In genomic region chr20:35339007-35339406, GRCh38 we compare ENCODE assay signal across 11 cellular contexts. TPM values are rescaled to one million over a fixed set of nuclear protein-coding genes. Genes with fewer than 3 reads are reported as not detected.
A peak's percentile ranks its signal among the peaks of the same experiment; 100 is the strongest.
DNase-seq lines count a peak whose midpoint lies in the region; ATAC-seq and TF ChIP-seq lines count a peak whose summit lies in the region.
"Had no signal": no experiment of that assay in that cellular context is flagged by ENCODE, and none has a peak within 500 bp of the region (broad histone marks: within the 10 kb centered on the region; RNA-seq: fewer than 3 reads in every experiment).

No MANE protein-coding gene starts in this region.

- H3K4me1 ChIP-seq in GM23248 (ENCODE audit: insufficient read depth) (peaks cover 53% of the 10 kb centered on the region), SK-N-SH (ENCODE audit: control insufficient read depth in 1 of 2, insufficient read depth in 2 of 2, low read depth in 1 of 2, low read length in 1 of 2) (peaks cover 0 to 10% of the 10 kb centered on the region in 2 experiments; a peak in 3 of 4 replicates), skeletal muscle satellite cell (ENCODE audit: control insufficient read depth, insufficient read depth, low read length) (peaks cover 37% of the 10 kb centered on the region)

- no peak for TF ChIP-seq RAD21 in SK-N-SH (IDR thresholded peaks at IDR 0.05; ENCODE audit: low read length)

- H3K79me2 ChIP-seq in GM23248 (ENCODE audit: insufficient read depth) (no peaks in the 10 kb centered on the region), SK-N-SH (ENCODE audit: insufficient read depth) (no peaks in the 10 kb centered on the region)

- H3K9me2 ChIP-seq in GM23248 (ENCODE audit: insufficient read depth), result no peaks in the 10 kb centered on the region
- H3K9me2 ChIP-seq in SK-N-SH, result no peaks in the 10 kb centered on the region

- DNase-seq in GM23248, result peak; percentile 91
- no peak for DNase-seq in SK-N-SH
- peak; percentile 98 for DNase-seq in fibroblast of peridontal ligament (ENCODE audit: extremely low read depth)
- DNase-seq in NCI-H2171 treated with DMSO at 0.1 percent for 48 hours (lab: John Stamatoyannopoulos, UW), result no peak
- no peak for DNase-seq in cortex of kidney (lab: John Stamatoyannopoulos, UW)
- DNase-seq in pons (ENCODE audit: low spot score), result no peak
- DNase-seq: activated T-cell treated with anti-CD3 and anti-CD28 coated beads for 4 hours, caudate nucleus had no signal

- H3K4me3 ChIP-seq in GM23248 (peak overlapping the region; percentile 18; the same call in 1 of the 2 replicates), SK-N-SH (ENCODE audit: low read depth in 2 of 2, low read length in 1 of 2) (no peak overlapping the region), skeletal muscle satellite cell (ENCODE audit: low read length) (peak overlapping the region; percentile 11)
- H3K4me3 ChIP-seq: skin epidermis had no signal

- H3K9me3 ChIP-seq in GM23248 (ENCODE audit: low read depth), result no peaks in the 10 kb centered on the region
- no peaks in the 10 kb centered on the region for H3K9me3 ChIP-seq in SK-N-SH
- H3K9me3 ChIP-seq in skeletal muscle satellite cell (replicated peaks; ENCODE audit: low read length), result no peaks in the 10 kb centered on the region

- no peaks in the 10 kb centered on the region for H3K27me3 ChIP-seq in GM23248 (replicated peaks; ENCODE audit: insufficient read depth)
- H3K27me3 ChIP-seq in SK-N-SH (ENCODE audit: insufficient read depth), result no peaks in the 10 kb centered on the region
- no peaks in the 10 kb centered on the region for H3K27me3 ChIP-seq in skeletal muscle satellite cell (ENCODE audit: control insufficient read depth, insufficient read depth, low read length)

- peak in 1 of 2 experiments; percentile 40; a peak in 1 of 4 replicates for TF ChIP-seq EP300 in SK-N-SH (IDR thresholded peaks at IDR 0.05; ENCODE audit: borderline replicate concordance in 1 of 2, low read depth in 1 of 2, low read length in 1 of 2)

- in situ Hi-C loops in GM23248 (cut with MboI), result no loop called here

- no peak for ATAC-seq in GM21390 (IDR thresholded peaks at IDR 0.05; ENCODE audit: unreplicated experiment)

- peak overlapping the region; percentile 66 for H3K4me2 ChIP-seq in GM23248 (ENCODE audit: unreplicated experiment)
- no peak overlapping the region; the same call in 1 of the 2 replicates for H3K4me2 ChIP-seq in SK-N-SH
- H3K4me2 ChIP-seq in skeletal muscle satellite cell (ENCODE audit: low read length), result peak overlapping the region; percentile 22

- H4K20me1 ChIP-seq in GM23248 (ENCODE audit: insufficient read depth) (no peaks in the 10 kb centered on the region), SK-N-SH (ENCODE audit: insufficient read depth) (no peaks in the 10 kb centered on the region)

- TF ChIP-seq CTCF in SK-N-SH (IDR thresholded peaks at IDR 0.05), result no peak

- H3F3A ChIP-seq in GM23248 (ENCODE audit: insufficient read depth), result peaks cover 45% of the 10 kb centered on the region
- H3F3A ChIP-seq in SK-N-SH (replicated peaks; ENCODE audit: insufficient read depth), result peaks cover 6% of the 10 kb centered on the region

- CTCF ChIA-PET in SK-N-SH (lab: Yijun Ruan, JAX), result no interaction called here

- H3K9ac ChIP-seq in GM23248 (no peak overlapping the region), SK-N-SH (no peak overlapping the region), skeletal muscle satellite cell (ENCODE audit: low read depth, low read length) (no peak overlapping the region)

- POLR2A ChIA-PET in SK-N-SH (lab: Yijun Ruan, JAX), result no interaction called here

- peak overlapping the region; percentile 63 for H3K27ac ChIP-seq in GM23248
- peak overlapping the region; percentile 57 to 72; a peak in 3 of 4 replicates for H3K27ac ChIP-seq in SK-N-SH (ENCODE audit: low read depth in 2 of 2, low read length in 1 of 2)

- WGBS in GM23248 (ENCODE audit: low coverage in 1 of 2, low lambda C conversion rate in 2 of 2, missing lambda C conversion rate in 2 of 2), 2 experiments, result 0% methylated on average over 2 of the region's 2 CpGs
- WGBS in SK-N-SH (ENCODE audit: low lambda C conversion rate), result 20% methylated on average over 2 of the region's 2 CpGs

- H2AFZ ChIP-seq in GM23248 (no peak overlapping the region), SK-N-SH (ENCODE audit: low read depth) (no peak overlapping the region)

- H3K36me3 ChIP-seq in GM23248 (ENCODE audit: low read depth) (no peaks in the 10 kb centered on the region), SK-N-SH (replicated peaks in 1 of 2; ENCODE audit: control insufficient read depth in 1 of 2, insufficient read depth in 2 of 2, low read length in 1 of 2) (peaks cover 3 to 11% of the 10 kb centered on the region in 2 experiments), skeletal muscle satellite cell (ENCODE audit: insufficient read depth, low read length) (peaks cover 8% of the 10 kb centered on the region)

TF ChIP-seq in SK-N-SH, 30 proteins besides CTCF, POLR2A, EP300 and RAD21 (continues in another document):
- TF ChIP-seq RXRA (IDR thresholded peaks at IDR 0.05; ENCODE audit: borderline replicate concordance, low read depth) (peak; percentile 42; the same call in 1 of the 2 replicates), FOXJ3 (CRISPR knock-in tag; IDR thresholded peaks at IDR 0.05) (no peak), YY1 (IDR thresholded peaks at IDR 0.05; ENCODE audit: low read depth) (no peak), TAF1 (IDR thresholded peaks at IDR 0.05; ENCODE audit: borderline replicate concordance, low read depth, low read length) (no peak), TEAD4 (IDR thresholded peaks at IDR 0.05; ENCODE audit: borderline replicate concordance, insufficient read depth) (peak; percentile 46; the same call in 1 of the 2 replicates), NRF1 (IDR thresholded peaks at IDR 0.05; ENCODE audit: low read depth, low read length) (no peak), IRF3 (IDR thresholded peaks at IDR 0.05; ENCODE audit: low read depth, low read length) (no peak), USF2 (IDR thresholded peaks at IDR 0.05; ENCODE audit: borderline replicate concordance, low read depth, low read length) (no peak), MXI1 (IDR thresholded peaks at IDR 0.05; ENCODE audit: low read depth, low read length) (no peak), REST (IDR thresholded peaks at IDR 0.05; ENCODE audit: low read depth, low read length) (no peak)

RNA-seq across cellular contexts. Expression of gene FAM83C, which starts 46.8 kb away (rescaled TPM):
- not detected in 2 replicates for total RNA-seq in GM23248 (2014; rRNA removed; shearing (Covaris generic))
- polyA plus RNA-seq in GM23248 (2016; fragmentation: Nextera tagmentation; extraction: Ambion mirVana), result not detected in 2 replicates
- polyA plus RNA-seq in SK-N-SH (2012; rRNA removed), result not detected in 2 replicates
- polyA plus RNA-seq in SK-N-SH (2012; cell fraction: cytosol; rRNA removed), result not detected in 2 replicates
- 0.02 and 0.04 TPM in 2 replicates for polyA plus RNA-seq in SK-N-SH (2012; cell fraction: nucleus; rRNA removed)
- total RNA-seq in skeletal muscle satellite cell (2012; rRNA removed), result not detected in 2 replicates

RNA-seq across cellular contexts. Expression of gene EIF6, which starts 54.4 kb away (rescaled TPM):
- total RNA-seq in GM23248 (2014; rRNA removed; shearing (Covaris generic)), result 166 and 183 TPM in 2 replicates
- polyA plus RNA-seq in GM23248 (2016; fragmentation: Nextera tagmentation; extraction: Ambion mirVana) (245 and 247 TPM in 2 replicates), SK-N-SH (2012; rRNA removed) (343 and 356 TPM in 2 replicates)
- polyA plus RNA-seq in SK-N-SH (2012; cell fraction: cytosol; rRNA removed), result 174 and 232 TPM in 2 replicates
- polyA plus RNA-seq in SK-N-SH (2012; cell fraction: nucleus; rRNA removed), result 485 and 538 TPM in 2 replicates
- total RNA-seq in skeletal muscle satellite cell (2012; rRNA removed), result 206 and 237 TPM in 2 replicates

Comparison
In these comparisons a context has a peak if more than half of its experiments do, and no peak if none do; other contexts are left out.
1. DNase-seq: peak in GM23248 (single experiment) and fibroblast of peridontal ligament (single experiment); none in SK-N-SH (single experiment), NCI-H2171 treated with DMSO at 0.1 percent for 48 hours (single experiment), cortex of kidney (single experiment) and pons (single experiment).
2. H3K4me3 ChIP-seq: peak in GM23248 (single experiment) and skeletal muscle satellite cell (single experiment); none in SK-N-SH (0 of 2).